In genomic region chr2:43265006-43265770, GRCh38 we compare ENCODE assay signal across 14 cellular contexts. TPM values are rescaled to one million over a fixed set of nuclear protein-coding genes. Genes with fewer than 3 reads are reported as not detected.
DNase-seq lines count a peak whose midpoint lies in the region; ATAC-seq and TF ChIP-seq lines count a peak whose summit lies in the region.
"Had no signal": no experiment of that assay in that cellular context is flagged by ENCODE, and none has a peak within 500 bp of the region (broad histone marks: within the 10 kb centered on the region; RNA-seq: fewer than 3 reads in every experiment).

No MANE protein-coding gene starts in this region.

- no peak overlapping the region for H3K4me3 ChIP-seq in duodenal mucosa (ENCODE audit: low read depth in 1 of 2, low read length in 2 of 2)
- H3K4me3 ChIP-seq in lung: no peak overlapping the region
- H3K4me3 ChIP-seq in smooth muscle cell: no peak overlapping the region
- H3K4me3 ChIP-seq: MG63 had no signal

- peak overlapping the region; percentile 24 for H3K27ac ChIP-seq in duodenal mucosa (ENCODE audit: low read depth, low read length)
- peak overlapping the region; percentile 28 to 67 for H3K27ac ChIP-seq in lung (ENCODE audit: low read depth in 1 of 2, low read length in 1 of 2)
- peak overlapping the region; percentile 61 for H3K27ac ChIP-seq in smooth muscle cell (ENCODE audit: low read depth)
- H3K27ac ChIP-seq: RWPE1 had no signal

- DNase-seq in EH (ENCODE audit: low read depth): peak; percentile 42
- DNase-seq in lung (ENCODE audit: low spot score): no peak
- peak; percentile 23 for DNase-seq in smooth muscle cell (lab: John Stamatoyannopoulos, UW; ENCODE audit: unreplicated experiment)
- no peak for DNase-seq in HuH-7.5 (ENCODE audit: low spot score)
- DNase-seq in NOMO-1 treated with DMSO at 0.1 percent for 48 hours (lab: John Stamatoyannopoulos, UW; ENCODE audit: unreplicated experiment): no peak
- DNase-seq: activated CD8-positive, alpha-beta memory T cell treated with anti-CD3 and anti-CD28 coated beads, Interleukin-2, amount 10 ng/mL, durations not matched to agents 7 days and 5 days; activated naive CD8-positive, alpha-beta T cell treated with anti-CD3 and anti-CD28 coated beads, Interleukin-2, amount 50 U/mL, for 24 hours; MG63; NCI-H345; nucleus accumbens had no signal

- no peaks in the 10 kb centered on the region for H3K79me2 ChIP-seq in smooth muscle cell (ENCODE audit: low read depth)

- ATAC-seq in lung (ENCODE audit: insufficient read depth, low FRiP score): no peak
- ATAC-seq in GM21447 (IDR thresholded peaks at IDR 0.05; ENCODE audit: unreplicated experiment): no peak
- ATAC-seq in HG03520 (IDR thresholded peaks at IDR 0.05; ENCODE audit: unreplicated experiment): no peak
- ATAC-seq: activated CD8-positive, alpha-beta memory T cell treated with anti-CD3 and anti-CD28 coated beads, Interleukin-2, amount 10 ng/mL, durations not matched to agents 7 days and 5 days; activated naive CD8-positive, alpha-beta T cell treated with anti-CD3 and anti-CD28 coated beads, Interleukin-2, amount 50 U/mL, for 24 hours had no signal

- H3F3A ChIP-seq in smooth muscle cell (ENCODE audit: low read depth): peaks cover 20% of the 10 kb centered on the region

- H3K27me3 ChIP-seq in duodenal mucosa (ENCODE audit: control insufficient read depth in 1 of 2, insufficient read depth in 2 of 2, low read length in 2 of 2) (no peaks in the 10 kb centered on the region), lung (ENCODE audit: control insufficient read depth, insufficient read depth) (no peaks in the 10 kb centered on the region), smooth muscle cell (ENCODE audit: low read depth) (no peaks in the 10 kb centered on the region)
- H3K27me3 ChIP-seq: MG63 had no signal

- H2AFZ ChIP-seq in smooth muscle cell (ENCODE audit: low read depth): peak overlapping the region; percentile 0

- H3K9me3 ChIP-seq in duodenal mucosa (ENCODE audit: control insufficient read depth in 1 of 2, low read length in 2 of 2) (no peaks in the 10 kb centered on the region), lung (ENCODE audit: control insufficient read depth in 2 of 2, insufficient read depth in 1 of 2, low read length in 1 of 2) (no peaks in the 10 kb centered on the region), smooth muscle cell (replicated peaks; ENCODE audit: low read depth) (no peaks in the 10 kb centered on the region)
- H3K9me3 ChIP-seq: MG63 had no signal

- no peak for TF ChIP-seq CTCF in lung (IDR thresholded peaks at IDR 0.05; ENCODE audit: control extremely low read depth, extremely low read depth)
- no peak for TF ChIP-seq CTCF in smooth muscle cell (IDR thresholded peaks at IDR 0.05; ENCODE audit: borderline replicate concordance, insufficient read depth, poor library complexity, severe bottlenecking)

- 75 to 88% methylated on average over 14 of the region's 14 CpGs for WGBS in lung, 2 donors
- 22% methylated on average over 14 of the region's 14 CpGs for WGBS in smooth muscle cell (ENCODE audit: low lambda C conversion rate)

- H3K4me1 ChIP-seq in duodenal mucosa (ENCODE audit: control insufficient read depth in 1 of 2, insufficient read depth in 2 of 2, low read length in 2 of 2) (peaks cover 13 to 16% of the 10 kb centered on the region in 2 donors), lung (ENCODE audit: control insufficient read depth in 2 of 2, insufficient read depth in 2 of 2, low read length in 2 of 2) (peaks cover 17 to 23% of the 10 kb centered on the region in 2 donors), smooth muscle cell (ENCODE audit: low read depth) (peaks cover 22% of the 10 kb centered on the region)

- peaks cover 3 to 4% of the 10 kb centered on the region in 2 donors for H3K36me3 ChIP-seq in duodenal mucosa (ENCODE audit: control insufficient read depth in 1 of 2, insufficient read depth in 2 of 2, low read length in 2 of 2)
- peaks cover 0 to 7% of the 10 kb centered on the region in 2 donors for H3K36me3 ChIP-seq in lung (ENCODE audit: control insufficient read depth in 2 of 2, insufficient read depth in 2 of 2, low read length in 2 of 2)
- no peaks in the 10 kb centered on the region for H3K36me3 ChIP-seq in smooth muscle cell (ENCODE audit: low read depth)

- peak overlapping the region; percentile 52 for H3K4me2 ChIP-seq in smooth muscle cell

- H4K20me1 ChIP-seq in smooth muscle cell (ENCODE audit: low read depth): no peaks in the 10 kb centered on the region

- H3K9ac ChIP-seq in duodenal mucosa (ENCODE audit: low read depth in 1 of 2, low read length in 2 of 2) (no peak overlapping the region), smooth muscle cell (ENCODE audit: low read depth) (peak overlapping the region; percentile 10)

RNA-seq across cellular contexts. Expression of gene ZFP36L2, which starts 38.8 kb away (rescaled TPM):
- total RNA-seq in lung: 100 to 1,000 TPM in 1 of 2 donors, 10 to 100 TPM in 1; 63.1 to 110 TPM
- 10 to 100 TPM; 38.3 to 70.1 TPM for polyA plus RNA-seq in lung
- total RNA-seq in smooth muscle cell: 7.1 and 8.2 TPM in 2 replicates
- 25.8 and 29.4 TPM in 2 replicates for polyA plus RNA-seq in smooth muscle cell

Comparison
In these comparisons a context has a peak if more than half of its experiments do, and no peak if none do; other contexts are left out.
1. DNase-seq: peak in EH (single experiment) and smooth muscle cell (single experiment); none in lung (single experiment), HuH-7.5 (single experiment) and NOMO-1 treated with DMSO at 0.1 percent for 48 hours (single experiment).
2. Peak in every context shown above with its lines, with median percentiles within 50 percentile points of each other: H3K27ac ChIP-seq.